Comparison of ENCODE assay signal across 8 cellular contexts in the genomic region with DNA sequence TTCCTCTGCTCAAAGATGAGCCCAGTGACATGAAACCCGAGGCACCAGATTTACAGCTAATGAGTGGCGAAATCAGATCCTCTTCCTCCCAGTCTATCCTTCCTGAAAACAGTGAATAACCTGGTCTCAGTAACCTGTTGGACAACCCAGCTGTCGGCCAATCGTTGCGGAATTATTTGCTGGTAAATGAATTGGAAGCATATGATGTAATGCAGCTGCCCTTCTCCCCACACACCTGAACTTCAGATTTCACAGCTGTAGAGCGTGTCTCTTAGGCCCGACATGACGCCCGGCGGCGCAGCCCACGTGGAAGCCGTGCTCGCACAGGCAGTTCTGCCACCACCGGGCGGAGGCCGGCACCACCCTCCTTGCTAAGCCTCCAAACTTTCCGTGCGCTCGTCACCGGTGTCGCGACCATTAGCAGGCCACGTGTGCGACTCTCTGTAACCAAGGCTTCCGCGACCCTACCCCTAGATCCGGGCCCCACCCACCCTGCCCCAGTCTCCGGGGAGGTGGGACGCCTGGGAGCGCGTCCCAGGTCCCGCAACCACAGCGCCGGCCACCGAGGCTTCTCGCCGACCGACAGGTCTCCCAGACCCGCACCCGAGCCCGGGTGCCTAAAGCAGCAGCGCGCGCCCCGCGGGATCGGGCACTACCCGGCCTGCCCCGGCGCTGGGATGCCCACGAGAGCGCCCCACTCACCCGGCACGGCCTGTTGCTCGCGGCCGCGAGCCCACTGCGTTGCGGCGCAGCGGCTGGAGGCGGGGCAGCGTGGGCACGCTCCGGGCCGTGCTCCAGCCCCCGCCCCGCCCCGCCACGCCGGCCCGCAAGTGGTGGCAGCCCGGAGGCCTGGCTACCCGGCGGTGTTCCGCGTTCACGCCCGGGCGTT. TPM values are rescaled to one million over a fixed set of nuclear protein-coding genes. Genes with fewer than 3 reads are reported as not detected.
DNase-seq lines count a peak whose midpoint lies in the region; ATAC-seq and TF ChIP-seq lines count a peak whose summit lies in the region.

Gene RIOX2, minus strand, starts transcription at position 753 of the 889 bp plus-strand sequence. CDS start 4,838 bp downstream, outside the sequence.

- H3K27ac ChIP-seq in HUES6 (ENCODE audit: low read depth, low read length), result no peak within 1 kb of the TSS

- H3K4me3 ChIP-seq in HUES6 (ENCODE audit: low read depth, low read length) (peak within 1 kb of the TSS; percentile 63), fibroblast of villous mesenchyme (ENCODE audit: low read depth, low read length) (peak within 1 kb of the TSS; percentile 71)

- H3K9me3 ChIP-seq in HUES6 (ENCODE audit: control insufficient read depth, insufficient read depth, low read depth, low read length), result no peaks in the 10 kb centered on the region

- H3K9me3 Mint-ChIP-seq in activated T-helper 2 cell treated with anti-CD3 and anti-CD28 coated beads, Interferon-gamma antibody, Interleukin-2, Interleukin-4, amounts not matched to agents 10 μg/mL and 5 μg/mL and 100 μg/mL, durations not matched to agents 14 hours and 24 hours and 36 hours, result no peaks in the 10 kb centered on the region
- H3K9me3 Mint-ChIP-seq in neural crest cell, result no peaks in the 10 kb centered on the region

- no peak for TF ChIP-seq CTCF in fibroblast of villous mesenchyme (IDR thresholded peaks at IDR 0.05; ENCODE audit: insufficient read depth, low read depth, low read length)
- no peak for TF ChIP-seq CTCF in neural crest cell (conservative IDR thresholded peaks at IDR 0.05)

- H3K36me3 Mint-ChIP-seq in activated T-helper 2 cell treated with anti-CD3 and anti-CD28 coated beads, Interferon-gamma antibody, Interleukin-2, Interleukin-4, amounts not matched to agents 10 μg/mL and 5 μg/mL and 100 μg/mL, durations not matched to agents 14 hours and 24 hours and 36 hours (ENCODE audit: low read depth), result peaks cover 26% of the 10 kb centered on the region
- H3K36me3 Mint-ChIP-seq in neural crest cell (ENCODE audit: low read depth), result peaks cover 2% of the 10 kb centered on the region

- peak within 1 kb of the TSS; percentile 86 for H3K4me3 Mint-ChIP-seq in activated T-helper 2 cell treated with anti-CD3 and anti-CD28 coated beads, Interferon-gamma antibody, Interleukin-2, Interleukin-4, amounts not matched to agents 10 μg/mL and 5 μg/mL and 100 μg/mL, durations not matched to agents 14 hours and 24 hours and 36 hours (ENCODE audit: low read depth)
- peak within 1 kb of the TSS; percentile 93 for H3K4me3 Mint-ChIP-seq in neural crest cell

- H3K27me3 ChIP-seq in HUES6 (ENCODE audit: control insufficient read depth, insufficient read depth, low read length), result peaks cover 8% of the 10 kb centered on the region

- H3K4me1 Mint-ChIP-seq in activated T-helper 2 cell treated with anti-CD3 and anti-CD28 coated beads, Interferon-gamma antibody, Interleukin-2, Interleukin-4, amounts not matched to agents 10 μg/mL and 5 μg/mL and 100 μg/mL, durations not matched to agents 14 hours and 24 hours and 36 hours (ENCODE audit: low read depth), result peaks cover 68% of the 10 kb centered on the region
- H3K4me1 Mint-ChIP-seq in neural crest cell, result peaks cover 24% of the 10 kb centered on the region

- peak; percentile 86 for ATAC-seq in GM21423 (IDR thresholded peaks at IDR 0.05; ENCODE audit: unreplicated experiment)

- peak within 1 kb of the TSS; percentile 77 for H3K9ac ChIP-seq in HUES6 (ENCODE audit: low read length)

- H3K36me3 ChIP-seq in HUES6 (ENCODE audit: control insufficient read depth, insufficient read depth, low read length), result peaks cover 3% of the 10 kb centered on the region; the same call in 1 of the 2 replicates

- peak; percentile 65 for DNase-seq in DMS153 treated with DMSO at 0.1 percent for 48 hours (lab: John Stamatoyannopoulos, UW; ENCODE audit: unreplicated experiment)
- DNase-seq in RPMI8226, result peak; percentile 89
- peak; percentile 75 for DNase-seq in activated T-helper 2 cell treated with anti-CD3 and anti-CD28 coated beads, Interferon-gamma antibody, Interleukin-2, Interleukin-4, amounts not matched to agents 10 μg/mL and 5 μg/mL and 100 μg/mL, durations not matched to agents 14 hours and 24 hours and 36 hours (ENCODE audit: low spot score)
- peak; percentile 68 for DNase-seq in fibroblast of villous mesenchyme (ENCODE audit: low read depth)
- peak; percentile 41 for DNase-seq in neural crest cell (ENCODE audit: low read depth, low spot score)
- DNase-seq in stromal cell of bone marrow (ENCODE audit: low read depth), result peak; percentile 31

- peak within 1 kb of the TSS; percentile 89 for H3K27ac Mint-ChIP-seq in activated T-helper 2 cell treated with anti-CD3 and anti-CD28 coated beads, Interferon-gamma antibody, Interleukin-2, Interleukin-4, amounts not matched to agents 10 μg/mL and 5 μg/mL and 100 μg/mL, durations not matched to agents 14 hours and 24 hours and 36 hours
- H3K27ac Mint-ChIP-seq in neural crest cell (ENCODE audit: unreplicated experiment), result peak within 1 kb of the TSS; percentile 80

- H3K27me3 Mint-ChIP-seq in activated T-helper 2 cell treated with anti-CD3 and anti-CD28 coated beads, Interferon-gamma antibody, Interleukin-2, Interleukin-4, amounts not matched to agents 10 μg/mL and 5 μg/mL and 100 μg/mL, durations not matched to agents 14 hours and 24 hours and 36 hours (ENCODE audit: low read depth), result no peaks in the 10 kb centered on the region
- H3K27me3 Mint-ChIP-seq in neural crest cell (ENCODE audit: low read depth), result peaks cover 2% of the 10 kb centered on the region

- intact Hi-C loops in activated T-helper 2 cell treated with anti-CD3 and anti-CD28 coated beads, Interferon-gamma antibody, Interleukin-2, Interleukin-4, amounts not matched to agents 10 μg/mL and 5 μg/mL and 100 μg/mL, durations not matched to agents 14 hours and 24 hours and 36 hours (cut with micrococcal nuclease), result loop anchor here (1.0 to 5.0 kb wide), 5 partner anchors 9 to 150 kb away; partner anchors contain the start of genes CRYBG3 and GABRR3

- peaks cover 9% of the 10 kb centered on the region for H3K4me1 ChIP-seq in HUES6 (ENCODE audit: control insufficient read depth, insufficient read depth, low read length)

RNA-seq across cellular contexts. Expression of gene RIOX2, which starts in this region (rescaled TPM):
- total RNA-seq in activated T-helper 2 cell treated with anti-CD3 and anti-CD28 coated beads, Interferon-gamma antibody, Interleukin-2, Interleukin-4, amounts not matched to agents 10 μg/mL and 5 μg/mL and 100 μg/mL, durations not matched to agents 14 hours and 24 hours and 36 hours, result 59.9 and 63.2 TPM in 2 replicates
- total RNA-seq in fibroblast of villous mesenchyme, result 31.6 and 34.1 TPM in 2 replicates
- 21.0 and 22.6 TPM in 2 replicates for total RNA-seq in neural crest cell

Comparison
In these comparisons a context has a peak if more than half of its experiments do, and no peak if none do; other contexts are left out.
1. DNase-seq: peak in every context shown above with its lines; median percentile 89 in RPMI8226; 75 in activated T-helper 2 cell treated with anti-CD3 and anti-CD28 coated beads, Interferon-gamma antibody, Interleukin-2, Interleukin-4, amounts not matched to agents 10 μg/mL and 5 μg/mL and 100 μg/mL, durations not matched to agents 14 hours and 24 hours and 36 hours; 68 in fibroblast of villous mesenchyme; 65 in DMS153 treated with DMSO at 0.1 percent for 48 hours; 41 in neural crest cell; 31 in stromal cell of bone marrow.